In genomic region chr4:2040391-2041233, GRCh38 we compare ENCODE assay signal across 9 cellular contexts. TPM values are rescaled to one million over a fixed set of nuclear protein-coding genes. Genes with fewer than 3 reads are reported as not detected.
A peak's percentile ranks its signal among the peaks of the same experiment; 100 is the strongest.
DNase-seq lines count a peak whose midpoint lies in the region; ATAC-seq and TF ChIP-seq lines count a peak whose summit lies in the region.
"Had no signal": no experiment of that assay in that cellular context is flagged by ENCODE, and none has a peak within 500 bp of the region (broad histone marks: within the 10 kb centered on the region; RNA-seq: fewer than 3 reads in every experiment).

No MANE protein-coding gene starts in this region.

- TF ChIP-seq CTCF in cardiac fibroblast (IDR thresholded peaks at IDR 0.05; ENCODE audit: low read depth, low read length) (no peak), vagina (IDR thresholded peaks at IDR 0.05) (no peak)

- H3K27ac Mint-ChIP-seq in stimulated activated naive CD8-positive, alpha-beta T cell treated with anti-CD3 and anti-CD28 coated beads, Interleukin-15, Interleukin-2, amounts not matched to agents 100 ng/mL and 50 ng/mL, for 24 hours, result no peak overlapping the region
- no peak overlapping the region for H3K27ac Mint-ChIP-seq in memory B cell

- intact Hi-C loops in vagina (cut with DNase I), result no loop called here

- TF ChIP-seq POLR2A in vagina (IDR thresholded peaks at IDR 0.05), result no peak

- H3K27ac ChIP-seq in vagina, result no peak overlapping the region
- H3K27ac ChIP-seq: adrenal gland had no signal

- H3K27me3 ChIP-seq in vagina, result peaks cover 6% of the 10 kb centered on the region

- ATAC-seq in stimulated activated naive CD8-positive, alpha-beta T cell treated with anti-CD3 and anti-CD28 coated beads, Interleukin-15, Interleukin-2, amounts not matched to agents 100 U/mL and 50 U/mL, for 24 hours, result no peak
- no peak for ATAC-seq in memory B cell (ENCODE audit: low read depth)
- no peak for ATAC-seq in GM18870 (IDR thresholded peaks at IDR 0.05; ENCODE audit: unreplicated experiment)
- no peak for ATAC-seq in GM18519 (IDR thresholded peaks at IDR 0.05; ENCODE audit: low FRiP score, unreplicated experiment)
- ATAC-seq in GM21737 (IDR thresholded peaks at IDR 0.05; ENCODE audit: unreplicated experiment), result no peak

- no peaks in the 10 kb centered on the region for H3K9me3 ChIP-seq in vagina
- H3K9me3 ChIP-seq: adrenal gland had no signal

- H3K9me3 Mint-ChIP-seq in stimulated activated naive CD8-positive, alpha-beta T cell treated with anti-CD3 and anti-CD28 coated beads, Interleukin-15, Interleukin-2, amounts not matched to agents 100 ng/mL and 50 ng/mL, for 24 hours, result no peaks in the 10 kb centered on the region
- peaks cover 2% of the 10 kb centered on the region for H3K9me3 Mint-ChIP-seq in memory B cell

- H3K36me3 Mint-ChIP-seq in stimulated activated naive CD8-positive, alpha-beta T cell treated with anti-CD3 and anti-CD28 coated beads, Interleukin-15, Interleukin-2, amounts not matched to agents 100 ng/mL and 50 ng/mL, for 24 hours (ENCODE audit: low read depth), result no peaks in the 10 kb centered on the region
- H3K36me3 Mint-ChIP-seq in memory B cell, result no peaks in the 10 kb centered on the region

- no peak for DNase-seq in stimulated activated naive CD8-positive, alpha-beta T cell treated with anti-CD3 and anti-CD28 coated beads, Interleukin-15, Interleukin-2, amounts not matched to agents 100 U/mL and 50 U/mL, for 24 hours
- DNase-seq in cardiac fibroblast (ENCODE audit: low read depth in 2 of 2) (no peak), memory B cell (ENCODE audit: low spot score in 2 of 2) (no peak), vagina (ENCODE audit: extremely low spot score in 2 of 2) (no peak)

- peaks cover 4% of the 10 kb centered on the region for H3K4me1 Mint-ChIP-seq in stimulated activated naive CD8-positive, alpha-beta T cell treated with anti-CD3 and anti-CD28 coated beads, Interleukin-15, Interleukin-2, amounts not matched to agents 100 ng/mL and 50 ng/mL, for 24 hours (ENCODE audit: low read depth)
- no peaks in the 10 kb centered on the region for H3K4me1 Mint-ChIP-seq in memory B cell

- H3K4me3 ChIP-seq in cardiac fibroblast (replicated peaks in 1 of 2; ENCODE audit: low read depth in 2 of 2, low read length in 2 of 2), result peak overlapping the region; percentile 78 to 82
- H3K4me3 ChIP-seq in vagina, result peak overlapping the region; percentile 63 to 68

- no peaks in the 10 kb centered on the region for H3K36me3 ChIP-seq in vagina
- H3K36me3 ChIP-seq: adrenal gland had no signal

- peaks cover 28% of the 10 kb centered on the region for H3K27me3 Mint-ChIP-seq in stimulated activated naive CD8-positive, alpha-beta T cell treated with anti-CD3 and anti-CD28 coated beads, Interleukin-15, Interleukin-2, amounts not matched to agents 100 ng/mL and 50 ng/mL, for 24 hours
- H3K27me3 Mint-ChIP-seq in memory B cell, result peaks cover 16% of the 10 kb centered on the region

- peaks cover 24% of the 10 kb centered on the region for H3K4me1 ChIP-seq in vagina

- H3K4me3 Mint-ChIP-seq in stimulated activated naive CD8-positive, alpha-beta T cell treated with anti-CD3 and anti-CD28 coated beads, Interleukin-15, Interleukin-2, amounts not matched to agents 100 ng/mL and 50 ng/mL, for 24 hours, result peak overlapping the region; percentile 45
- peak overlapping the region; percentile 59 for H3K4me3 Mint-ChIP-seq in memory B cell

RNA-seq across cellular contexts. Expression of gene NAT8L, which starts 18.5 kb away (rescaled TPM):
- 1.7 TPM for total RNA-seq in vagina

RNA-seq across cellular contexts. Expression of gene NELFA, which starts 31.8 kb away (rescaled TPM):
- total RNA-seq in vagina, result 19.6 TPM
